15 cellular contexts compared by ENCODE assay signal in the genomic region with DNA sequence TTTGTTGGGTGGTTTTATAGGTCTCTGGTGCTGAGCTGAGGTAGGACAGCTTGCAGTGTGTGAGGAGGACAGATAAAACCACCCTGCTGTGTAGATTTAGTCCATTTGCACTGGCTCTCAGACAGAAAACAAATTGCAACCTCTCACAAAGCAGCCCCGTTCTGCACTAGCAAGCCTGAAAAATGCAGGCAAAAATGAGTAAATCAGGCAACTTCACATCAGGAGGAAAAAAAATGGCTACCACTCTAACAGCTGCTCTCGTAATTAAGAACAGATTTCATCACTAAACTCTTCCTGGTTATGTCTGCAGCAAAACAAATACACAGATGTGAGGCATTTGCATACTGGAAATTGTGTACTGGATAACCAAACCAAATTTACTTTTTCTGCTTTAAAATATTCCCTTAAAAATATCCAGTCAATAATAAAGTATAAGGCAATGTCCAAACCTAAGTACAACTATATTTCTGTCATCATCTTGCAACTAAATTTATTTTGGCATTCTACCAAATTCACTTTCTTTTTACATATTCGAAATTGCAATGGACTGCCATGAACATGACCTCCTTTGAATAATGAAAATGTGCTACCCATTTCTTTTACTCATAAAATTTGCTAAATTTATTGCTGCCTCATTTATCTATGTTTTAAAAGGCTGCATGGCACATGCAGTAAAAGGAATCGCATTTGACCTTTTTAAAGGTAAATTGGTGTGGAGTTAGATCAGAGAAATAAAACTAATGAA.
A peak's percentile ranks its signal among the peaks of the same experiment; 100 is the strongest.
DNase-seq lines count a peak whose midpoint lies in the region; ATAC-seq and TF ChIP-seq lines count a peak whose summit lies in the region.
"Had no signal": no experiment of that assay in that cellular context is flagged by ENCODE, and none has a peak within 500 bp of the region (broad histone marks: within the 10 kb centered on the region; RNA-seq: fewer than 3 reads in every experiment).

No MANE protein-coding gene starts in this region.

- no peak for TF ChIP-seq CTCF in fibroblast of villous mesenchyme (IDR thresholded peaks at IDR 0.05; ENCODE audit: insufficient read depth, low read depth, low read length)

- no peak overlapping the region for H3K27ac Mint-ChIP-seq in effector memory CD8-positive, alpha-beta T cell
- H3K27ac Mint-ChIP-seq: activated naive CD8-positive, alpha-beta T cell treated with anti-CD3 and anti-CD28 coated beads, Interleukin-2, amount 50 U/mL, for 24 hours had no signal

- H3K36me3 Mint-ChIP-seq in effector memory CD8-positive, alpha-beta T cell (ENCODE audit: insufficient read depth), result peaks cover 3% of the 10 kb centered on the region

- no peaks in the 10 kb centered on the region for H3K9me3 Mint-ChIP-seq in effector memory CD8-positive, alpha-beta T cell
- H3K9me3 Mint-ChIP-seq: activated naive CD8-positive, alpha-beta T cell treated with anti-CD3 and anti-CD28 coated beads, Interleukin-2, amount 50 U/mL, for 24 hours had no signal

- DNase-seq in NCI-H2081 (lab: John Stamatoyannopoulos, UW) (peak; percentile 22 to 69), NCI-H2081 treated with DMSO at 0.1 percent for 48 hours (lab: John Stamatoyannopoulos, UW) (no peak), SK-N-MC (ENCODE audit: low read depth, low spot score) (no peak), fibroblast of villous mesenchyme (ENCODE audit: low read depth) (peak; percentile 64), superior temporal gyrus (ENCODE audit: extremely low spot score) (peak; percentile 23), GF-D8 (lab: John Stamatoyannopoulos, UW) (no peak)
- DNase-seq in effector memory CD8-positive, alpha-beta T cell, result no peak
- DNase-seq in activated CD4-positive, alpha-beta T cell treated with anti-CD3 and anti-CD28 coated beads for 1 hour, result no peak
- DNase-seq: activated naive CD8-positive, alpha-beta T cell treated with anti-CD3 and anti-CD28 coated beads, Interleukin-2, amount 50 U/mL, for 24 hours; effector CD4-positive, alpha-beta T cell; NCI-H2107; right lobe of liver; RPMI8226 had no signal

- ATAC-seq in effector memory CD8-positive, alpha-beta T cell (replicated peaks), result no peak
- ATAC-seq: activated naive CD8-positive, alpha-beta T cell treated with anti-CD3 and anti-CD28 coated beads, Interleukin-2, amount 50 U/mL, for 24 hours; K562; right lobe of liver had no signal

- H3K27me3 Mint-ChIP-seq in effector memory CD8-positive, alpha-beta T cell, result no peaks in the 10 kb centered on the region
- H3K27me3 Mint-ChIP-seq: activated naive CD8-positive, alpha-beta T cell treated with anti-CD3 and anti-CD28 coated beads, Interleukin-2, amount 50 U/mL, for 24 hours had no signal

- no peaks in the 10 kb centered on the region for H3K36me3 ChIP-seq in SK-N-MC (ENCODE audit: insufficient read depth, low read length)
- H3K36me3 ChIP-seq: right lobe of liver, suprapubic skin had no signal

- no peak overlapping the region for H3K27ac ChIP-seq in SK-N-MC
- H3K27ac ChIP-seq: right lobe of liver, suprapubic skin had no signal

- H3K4me3 ChIP-seq in SK-N-MC (0 out of 2 replicates have a peak overlapping the region, but pooled peaks have one; percentile 2), fibroblast of villous mesenchyme (ENCODE audit: low read depth, low read length) (no peak overlapping the region)
- H3K4me3 ChIP-seq: K562, right lobe of liver, suprapubic skin had no signal

- no peaks in the 10 kb centered on the region for H3K4me1 Mint-ChIP-seq in effector memory CD8-positive, alpha-beta T cell (ENCODE audit: low read depth in 2 of 2)
- H3K4me1 Mint-ChIP-seq: activated naive CD8-positive, alpha-beta T cell treated with anti-CD3 and anti-CD28 coated beads, Interleukin-2, amount 50 U/mL, for 24 hours had no signal

- H3K9ac ChIP-seq in SK-N-MC (ENCODE audit: insufficient read length), result no peak overlapping the region

- H3K9me3 ChIP-seq in SK-N-MC (ENCODE audit: low read depth, low read length), result no peaks in the 10 kb centered on the region
- H3K9me3 ChIP-seq: right lobe of liver, suprapubic skin had no signal

- no peak overlapping the region for H3K4me3 Mint-ChIP-seq in effector memory CD8-positive, alpha-beta T cell
- H3K4me3 Mint-ChIP-seq: activated naive CD8-positive, alpha-beta T cell treated with anti-CD3 and anti-CD28 coated beads, Interleukin-2, amount 50 U/mL, for 24 hours had no signal

Comparison
In these comparisons a context has a peak if more than half of its experiments do, and no peak if none do; other contexts are left out.
1. DNase-seq: peak in NCI-H2081 (2 of 2), fibroblast of villous mesenchyme (single experiment) and superior temporal gyrus (single experiment); none in NCI-H2081 treated with DMSO at 0.1 percent for 48 hours (single experiment), SK-N-MC (single experiment), effector memory CD8-positive, alpha-beta T cell (0 of 3), activated CD4-positive, alpha-beta T cell treated with anti-CD3 and anti-CD28 coated beads for 1 hour (single experiment) and GF-D8 (single experiment).